Comparison of ENCODE assay signal across 1 cellular context in the genomic region with DNA sequence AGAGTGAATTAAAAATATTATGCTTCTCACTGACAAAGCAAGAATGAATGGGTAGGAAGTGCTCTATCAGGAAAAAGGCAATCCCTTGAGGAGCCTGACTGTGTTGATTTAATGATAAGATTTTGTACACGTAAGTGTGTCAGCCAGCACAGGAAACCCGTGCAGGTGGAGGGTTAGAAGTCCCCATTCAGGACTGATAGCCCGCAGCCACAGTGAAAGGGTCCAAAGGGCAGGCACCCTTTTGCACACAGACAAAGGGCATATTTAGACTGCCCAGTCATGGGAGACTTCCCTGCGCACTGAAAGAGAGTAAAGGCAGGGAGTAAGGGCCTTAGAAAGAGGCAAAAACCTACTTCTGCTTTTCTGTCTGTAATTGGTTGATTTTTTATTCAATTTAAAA.
TF ChIP-seq lines count a peak whose summit lies in the region.

No MANE protein-coding gene starts in this region.

TF ChIP-seq in HepG2, 621 proteins besides CTCF, POLR2A, EP300 and RAD21 (continued from another document and continues in another):
- TF ChIP-seq ZNF33A (CRISPR knock-in tag; IDR thresholded peaks at IDR 0.05; ENCODE audit: borderline replicate concordance), result 0 out of 2 replicates have a peak, but pooled peaks have one; percentile 26
- TF ChIP-seq MTA3 (CRISPR knock-in tag; IDR thresholded peaks at IDR 0.05), result no peak
- no peak for TF ChIP-seq SRSF1 (optimal IDR thresholded peaks at IDR 0.05; ENCODE audit: low read depth, low read length)
- TF ChIP-seq, protein P1, sequence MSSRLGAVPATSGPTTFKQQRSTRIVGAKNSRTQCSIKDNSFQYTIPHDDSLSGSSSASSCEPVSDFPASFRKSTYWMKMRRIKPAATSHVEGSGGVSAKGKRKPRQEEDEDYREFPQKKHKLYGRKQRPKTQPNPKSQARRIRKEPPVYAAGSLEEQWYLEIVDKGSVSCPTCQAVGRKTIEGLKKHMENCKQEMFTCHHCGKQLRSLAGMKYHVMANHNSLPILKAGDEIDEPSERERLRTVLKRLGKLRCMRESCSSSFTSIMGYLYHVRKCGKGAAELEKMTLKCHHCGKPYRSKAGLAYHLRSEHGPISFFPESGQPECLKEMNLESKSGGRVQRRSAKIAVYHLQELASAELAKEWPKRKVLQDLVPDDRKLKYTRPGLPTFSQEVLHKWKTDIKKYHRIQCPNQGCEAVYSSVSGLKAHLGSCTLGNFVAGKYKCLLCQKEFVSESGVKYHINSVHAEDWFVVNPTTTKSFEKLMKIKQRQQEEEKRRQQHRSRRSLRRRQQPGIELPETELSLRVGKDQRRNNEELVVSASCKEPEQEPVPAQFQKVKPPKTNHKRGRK (CRISPR knock-in tag; IDR thresholded peaks at IDR 0.05), result no peak
- no peak for TF ChIP-seq ZNF660 (CRISPR knock-in tag; IDR thresholded peaks at IDR 0.05; ENCODE audit: borderline replicate concordance, low read depth)
- no peak for TF ChIP-seq IKZF1 (IDR thresholded peaks at IDR 0.05)
- no peak for TF ChIP-seq SNAI1 (CRISPR knock-in tag; IDR thresholded peaks at IDR 0.05; ENCODE audit: borderline replicate concordance)
- TF ChIP-seq, protein P2, sequence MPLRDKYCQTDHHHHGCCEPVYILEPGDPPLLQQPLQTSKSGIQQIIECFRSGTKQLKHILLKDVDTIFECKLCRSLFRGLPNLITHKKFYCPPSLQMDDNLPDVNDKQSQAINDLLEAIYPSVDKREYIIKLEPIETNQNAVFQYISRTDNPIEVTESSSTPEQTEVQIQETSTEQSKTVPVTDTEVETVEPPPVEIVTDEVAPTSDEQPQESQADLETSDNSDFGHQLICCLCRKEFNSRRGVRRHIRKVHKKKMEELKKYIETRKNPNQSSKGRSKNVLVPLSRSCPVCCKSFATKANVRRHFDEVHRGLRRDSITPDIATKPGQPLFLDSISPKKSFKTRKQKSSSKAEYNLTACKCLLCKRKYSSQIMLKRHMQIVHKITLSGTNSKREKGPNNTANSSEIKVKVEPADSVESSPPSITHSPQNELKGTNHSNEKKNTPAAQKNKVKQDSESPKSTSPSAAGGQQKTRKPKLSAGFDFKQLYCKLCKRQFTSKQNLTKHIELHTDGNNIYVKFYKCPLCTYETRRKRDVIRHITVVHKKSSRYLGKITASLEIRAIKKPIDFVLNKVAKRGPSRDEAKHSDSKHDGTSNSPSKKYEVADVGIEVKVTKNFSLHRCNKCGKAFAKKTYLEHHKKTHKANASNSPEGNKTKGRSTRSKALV (CRISPR knock-in tag; IDR thresholded peaks at IDR 0.05), result no peak
- TF ChIP-seq THAP7 (CRISPR knock-in tag; IDR thresholded peaks at IDR 0.05), result no peak
- TF ChIP-seq CAMTA2 (CRISPR knock-in tag; IDR thresholded peaks at IDR 0.05; ENCODE audit: borderline replicate concordance), result no peak
- TF ChIP-seq TRIM22 (IDR thresholded peaks at IDR 0.05), result no peak
- peak; percentile 78 for TF ChIP-seq BHLHE40 (IDR thresholded peaks at IDR 0.05; ENCODE audit: low read length)
- peak; percentile 83; the same call in 1 of the 2 replicates for TF ChIP-seq ZNF792 (CRISPR knock-in tag; IDR thresholded peaks at IDR 0.05)
- no peak for TF ChIP-seq ZNF670 (CRISPR knock-in tag; IDR thresholded peaks at IDR 0.05; ENCODE audit: borderline replicate concordance)
- TF ChIP-seq ZNF549 (CRISPR knock-in tag; IDR thresholded peaks at IDR 0.05), result no peak
- no peak for TF ChIP-seq KLF13 (CRISPR knock-in tag; IDR thresholded peaks at IDR 0.05)
- no peak for TF ChIP-seq ZSCAN12 (CRISPR knock-in tag; IDR thresholded peaks at IDR 0.05)
- TF ChIP-seq, protein P3, sequence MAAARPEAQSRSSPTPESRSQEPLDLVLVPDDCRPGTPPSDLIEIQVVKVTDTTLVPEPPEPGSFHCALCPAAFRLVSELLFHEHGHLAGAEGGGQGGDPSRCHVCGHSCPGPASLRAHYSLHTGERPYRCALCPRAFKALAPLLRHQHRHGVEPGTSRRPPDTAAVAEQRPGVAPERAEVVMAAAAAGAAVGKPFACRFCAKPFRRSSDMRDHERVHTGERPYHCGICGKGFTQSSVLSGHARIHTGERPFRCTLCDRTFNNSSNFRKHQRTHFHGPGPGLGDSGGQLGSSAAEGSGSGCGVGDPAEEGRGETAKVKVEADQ (CRISPR knock-in tag; IDR thresholded peaks at IDR 0.05; ENCODE audit: borderline replicate concordance), result no peak
- TF ChIP-seq NFIC (IDR thresholded peaks at IDR 0.05; ENCODE audit: low read length), result peak; percentile 54; the same call in 1 of the 2 replicates
- TF ChIP-seq, protein P4, sequence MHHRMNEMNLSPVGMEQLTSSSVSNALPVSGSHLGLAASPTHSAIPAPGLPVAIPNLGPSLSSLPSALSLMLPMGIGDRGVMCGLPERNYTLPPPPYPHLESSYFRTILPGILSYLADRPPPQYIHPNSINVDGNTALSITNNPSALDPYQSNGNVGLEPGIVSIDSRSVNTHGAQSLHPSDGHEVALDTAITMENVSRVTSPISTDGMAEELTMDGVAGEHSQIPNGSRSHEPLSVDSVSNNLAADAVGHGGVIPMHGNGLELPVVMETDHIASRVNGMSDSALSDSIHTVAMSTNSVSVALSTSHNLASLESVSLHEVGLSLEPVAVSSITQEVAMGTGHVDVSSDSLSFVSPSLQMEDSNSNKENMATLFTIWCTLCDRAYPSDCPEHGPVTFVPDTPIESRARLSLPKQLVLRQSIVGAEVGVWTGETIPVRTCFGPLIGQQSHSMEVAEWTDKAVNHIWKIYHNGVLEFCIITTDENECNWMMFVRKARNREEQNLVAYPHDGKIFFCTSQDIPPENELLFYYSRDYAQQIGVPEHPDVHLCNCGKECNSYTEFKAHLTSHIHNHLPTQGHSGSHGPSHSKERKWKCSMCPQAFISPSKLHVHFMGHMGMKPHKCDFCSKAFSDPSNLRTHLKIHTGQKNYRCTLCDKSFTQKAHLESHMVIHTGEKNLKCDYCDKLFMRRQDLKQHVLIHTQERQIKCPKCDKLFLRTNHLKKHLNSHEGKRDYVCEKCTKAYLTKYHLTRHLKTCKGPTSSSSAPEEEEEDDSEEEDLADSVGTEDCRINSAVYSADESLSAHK (CRISPR knock-in tag; IDR thresholded peaks at IDR 0.05; ENCODE audit: borderline replicate concordance), result no peak
- TF ChIP-seq, protein P5, sequence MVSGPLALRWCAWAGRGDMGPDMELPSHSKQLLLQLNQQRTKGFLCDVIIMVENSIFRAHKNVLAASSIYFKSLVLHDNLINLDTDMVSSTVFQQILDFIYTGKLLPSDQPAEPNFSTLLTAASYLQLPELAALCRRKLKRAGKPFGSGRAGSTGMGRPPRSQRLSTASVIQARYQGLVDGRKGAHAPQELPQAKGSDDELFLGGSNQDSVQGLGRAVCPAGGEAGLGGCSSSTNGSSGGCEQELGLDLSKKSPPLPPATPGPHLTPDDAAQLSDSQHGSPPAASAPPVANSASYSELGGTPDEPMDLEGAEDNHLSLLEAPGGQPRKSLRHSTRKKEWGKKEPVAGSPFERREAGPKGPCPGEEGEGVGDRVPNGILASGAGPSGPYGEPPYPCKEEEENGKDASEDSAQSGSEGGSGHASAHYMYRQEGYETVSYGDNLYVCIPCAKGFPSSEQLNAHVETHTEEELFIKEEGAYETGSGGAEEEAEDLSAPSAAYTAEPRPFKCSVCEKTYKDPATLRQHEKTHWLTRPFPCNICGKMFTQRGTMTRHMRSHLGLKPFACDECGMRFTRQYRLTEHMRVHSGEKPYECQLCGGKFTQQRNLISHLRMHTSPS (CRISPR knock-in tag; IDR thresholded peaks at IDR 0.05; ENCODE audit: low read depth), result no peak
- peak; percentile 87 for TF ChIP-seq SALL1 (CRISPR knock-in tag; IDR thresholded peaks at IDR 0.05)
- no peak for TF ChIP-seq ZNF263 (CRISPR knock-in tag; IDR thresholded peaks at IDR 0.05)
- TF ChIP-seq SOX13 (IDR thresholded peaks at IDR 0.05), result no peak; the same call in 1 of the 2 replicates
- TF ChIP-seq SOX13 (CRISPR knock-in tag; conservative IDR thresholded peaks at IDR 0.05 in 1 of 2, IDR thresholded peaks at IDR 0.05 in 1 of 2), result peak in 1 of 2 experiments; percentile 79; a peak in 2 of 4 replicates
- peak in 1 of 2 experiments; percentile 44; a peak in 2 of 4 replicates for TF ChIP-seq MAFK (conservative IDR thresholded peaks at IDR 0.05 in 1 of 2, IDR thresholded peaks at IDR 0.05 in 1 of 2; ENCODE audit: low read length in 2 of 2)
- no peak for TF ChIP-seq ZNF496 (CRISPR knock-in tag; IDR thresholded peaks at IDR 0.05; ENCODE audit: insufficient replicate concordance)
- peak; percentile 93 for TF ChIP-seq HMG20A (CRISPR knock-in tag; IDR thresholded peaks at IDR 0.05; ENCODE audit: borderline replicate concordance)
- TF ChIP-seq, protein P6, sequence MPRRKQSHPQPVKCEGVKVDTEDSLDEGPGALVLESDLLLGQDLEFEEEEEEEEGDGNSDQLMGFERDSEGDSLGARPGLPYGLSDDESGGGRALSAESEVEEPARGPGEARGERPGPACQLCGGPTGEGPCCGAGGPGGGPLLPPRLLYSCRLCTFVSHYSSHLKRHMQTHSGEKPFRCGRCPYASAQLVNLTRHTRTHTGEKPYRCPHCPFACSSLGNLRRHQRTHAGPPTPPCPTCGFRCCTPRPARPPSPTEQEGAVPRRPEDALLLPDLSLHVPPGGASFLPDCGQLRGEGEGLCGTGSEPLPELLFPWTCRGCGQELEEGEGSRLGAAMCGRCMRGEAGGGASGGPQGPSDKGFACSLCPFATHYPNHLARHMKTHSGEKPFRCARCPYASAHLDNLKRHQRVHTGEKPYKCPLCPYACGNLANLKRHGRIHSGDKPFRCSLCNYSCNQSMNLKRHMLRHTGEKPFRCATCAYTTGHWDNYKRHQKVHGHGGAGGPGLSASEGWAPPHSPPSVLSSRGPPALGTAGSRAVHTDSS (CRISPR knock-in tag; conservative IDR thresholded peaks at IDR 0.05), result no peak
- TF ChIP-seq, protein P7, sequence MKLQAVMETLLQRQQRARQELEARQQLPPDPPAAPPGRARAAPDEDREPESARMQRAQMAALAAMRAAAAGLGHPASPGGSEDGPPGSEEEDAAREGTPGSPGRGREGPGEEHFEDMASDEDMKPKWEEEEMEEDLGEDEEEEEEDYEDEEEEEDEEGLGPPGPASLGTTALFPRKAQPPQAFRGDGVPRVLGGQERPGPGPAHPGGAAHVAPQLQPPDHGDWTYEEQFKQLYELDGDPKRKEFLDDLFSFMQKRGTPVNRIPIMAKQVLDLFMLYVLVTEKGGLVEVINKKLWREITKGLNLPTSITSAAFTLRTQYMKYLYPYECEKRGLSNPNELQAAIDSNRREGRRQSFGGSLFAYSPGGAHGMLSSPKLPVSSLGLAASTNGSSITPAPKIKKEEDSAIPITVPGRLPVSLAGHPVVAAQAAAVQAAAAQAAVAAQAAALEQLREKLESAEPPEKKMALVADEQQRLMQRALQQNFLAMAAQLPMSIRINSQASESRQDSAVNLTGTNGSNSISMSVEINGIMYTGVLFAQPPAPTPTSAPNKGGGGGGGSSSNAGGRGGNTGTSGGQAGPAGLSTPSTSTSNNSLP (IDR thresholded peaks at IDR 0.05; ENCODE audit: low read depth, low read length), result peak; percentile 54; the same call in 1 of the 2 replicates
- TF ChIP-seq ZNF512B (CRISPR knock-in tag; IDR thresholded peaks at IDR 0.05; ENCODE audit: borderline replicate concordance), result no peak
- TF ChIP-seq, protein P8, sequence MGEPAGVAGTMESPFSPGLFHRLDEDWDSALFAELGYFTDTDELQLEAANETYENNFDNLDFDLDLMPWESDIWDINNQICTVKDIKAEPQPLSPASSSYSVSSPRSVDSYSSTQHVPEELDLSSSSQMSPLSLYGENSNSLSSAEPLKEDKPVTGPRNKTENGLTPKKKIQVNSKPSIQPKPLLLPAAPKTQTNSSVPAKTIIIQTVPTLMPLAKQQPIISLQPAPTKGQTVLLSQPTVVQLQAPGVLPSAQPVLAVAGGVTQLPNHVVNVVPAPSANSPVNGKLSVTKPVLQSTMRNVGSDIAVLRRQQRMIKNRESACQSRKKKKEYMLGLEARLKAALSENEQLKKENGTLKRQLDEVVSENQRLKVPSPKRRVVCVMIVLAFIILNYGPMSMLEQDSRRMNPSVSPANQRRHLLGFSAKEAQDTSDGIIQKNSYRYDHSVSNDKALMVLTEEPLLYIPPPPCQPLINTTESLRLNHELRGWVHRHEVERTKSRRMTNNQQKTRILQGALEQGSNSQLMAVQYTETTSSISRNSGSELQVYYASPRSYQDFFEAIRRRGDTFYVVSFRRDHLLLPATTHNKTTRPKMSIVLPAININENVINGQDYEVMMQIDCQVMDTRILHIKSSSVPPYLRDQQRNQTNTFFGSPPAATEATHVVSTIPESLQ (CRISPR knock-in tag; conservative IDR thresholded peaks at IDR 0.05), result no peak
- TF ChIP-seq ZNF879 (CRISPR knock-in tag; IDR thresholded peaks at IDR 0.05), result no peak
